19 cellular contexts compared by ENCODE assay signal in genomic region chr17:49356320-49356719, GRCh38. TPM values are rescaled to one million over a fixed set of nuclear protein-coding genes. Genes with fewer than 3 reads are reported as not detected.
DNase-seq lines count a peak whose midpoint lies in the region; ATAC-seq, FAIRE-seq and TF ChIP-seq lines count a peak whose summit lies in the region.
"Had no signal": no experiment of that assay in that cellular context is flagged by ENCODE, and none has a peak within 500 bp of the region (broad histone marks: within the 10 kb centered on the region; RNA-seq: fewer than 3 reads in every experiment).

No MANE protein-coding gene starts in this region.

- H4K20me1 ChIP-seq in OCI-LY7 (ENCODE audit: insufficient read depth, low read length) (peaks cover 36% of the 10 kb centered on the region), K562 (replicated peaks; ENCODE audit: control insufficient read depth, insufficient read depth, low read length) (no peaks in the 10 kb centered on the region; the same call in 1 of the 2 replicates)

- no peaks in the 10 kb centered on the region for H3K9me3 Mint-ChIP-seq in CD8-positive, alpha-beta T cell
- H3K9me3 Mint-ChIP-seq in stimulated activated naive B cell treated with anti-CD40 and anti-IgM and Interleukin-4, amounts not matched to agents 10 μg/mL and 1 μg/mL and 100 μg/mL, for 72 hours: no peaks in the 10 kb centered on the region

- peaks cover 68% of the 10 kb centered on the region for H3K4me1 Mint-ChIP-seq in CD8-positive, alpha-beta T cell (ENCODE audit: low read depth)
- H3K4me1 Mint-ChIP-seq in stimulated activated naive B cell treated with anti-CD40 and anti-IgM and Interleukin-4, amounts not matched to agents 10 μg/mL and 1 μg/mL and 100 μg/mL, for 72 hours: peaks cover 35 to 57% of the 10 kb centered on the region in 2 donors

- H3K4me3 ChIP-seq in CD8-positive, alpha-beta T cell (ENCODE audit: low read depth, low read length): no peak overlapping the region
- H3K4me3 ChIP-seq in OCI-LY7 (ENCODE audit: low read depth, low read length, poor library complexity, severe bottlenecking): no peak overlapping the region
- no peak overlapping the region for H3K4me3 ChIP-seq in K562
- H3K4me3 ChIP-seq: BLaER1 treated with 17β-estradiol and CSF1 and Interleukin-3, amounts not matched to agents 10 nM and 100 nM; PC-9 had no signal

- H3K27ac Mint-ChIP-seq in CD8-positive, alpha-beta T cell: peak overlapping the region; percentile 58
- H3K27ac Mint-ChIP-seq in stimulated activated naive B cell treated with anti-CD40 and anti-IgM and Interleukin-4, amounts not matched to agents 10 μg/mL and 1 μg/mL and 100 μg/mL, for 72 hours: peak overlapping the region; percentile 59
- H3K27ac Mint-ChIP-seq: H9 had no signal

- FAIRE-seq in K562 (lab: Jason Lieb, UNC): no peak
- FAIRE-seq: G401.6 had no signal

- peaks cover 56% of the 10 kb centered on the region for H3K4me1 ChIP-seq in CD8-positive, alpha-beta T cell (ENCODE audit: insufficient read depth, low read length)
- H3K4me1 ChIP-seq in OCI-LY7 (ENCODE audit: insufficient read depth, low read length, poor library complexity, severe bottlenecking) (peaks cover 35% of the 10 kb centered on the region), K562 (replicated peaks in 1 of 2; ENCODE audit: control insufficient read depth in 2 of 2, insufficient read depth in 2 of 2, low read length in 2 of 2) (peaks cover 2 to 26% of the 10 kb centered on the region in 2 experiments; a peak in 4 of 5 replicates)

- no peaks in the 10 kb centered on the region for H3K9me1 ChIP-seq in K562 (ENCODE audit: control insufficient read depth, insufficient read depth, low read length)

- whole genome bisulfite sequencing in K562 (ENCODE audit: insufficient coverage, low coverage, missing lambda C conversion rate): 58% methylated on average over 3 of the region's 5 CpGs

- no peaks in the 10 kb centered on the region for H3K36me3 ChIP-seq in CD8-positive, alpha-beta T cell (ENCODE audit: insufficient read depth, low read length)
- H3K36me3 ChIP-seq in OCI-LY7 (ENCODE audit: insufficient read depth, low read length): no peaks in the 10 kb centered on the region; the same call in 1 of the 2 replicates
- no peaks in the 10 kb centered on the region for H3K36me3 ChIP-seq in K562 (ENCODE audit: control insufficient read depth, insufficient read depth, low read length)

- no peak overlapping the region for H3K9ac ChIP-seq in K562 (ENCODE audit: insufficient read depth in 1 of 2, low read depth in 2 of 2, low read length in 2 of 2)
- H3K9ac ChIP-seq: BLaER1 treated with 17β-estradiol and CSF1 and Interleukin-3, amounts not matched to agents 10 nM and 100 nM had no signal

- H3K27me3 ChIP-seq in CD8-positive, alpha-beta T cell (ENCODE audit: insufficient read depth, low read length): no peaks in the 10 kb centered on the region
- H3K27me3 ChIP-seq in K562 (ENCODE audit: control insufficient read depth in 2 of 2, insufficient read depth in 2 of 2, low read length in 2 of 2): no peaks in the 10 kb centered on the region
- H3K27me3 ChIP-seq: BLaER1 treated with 17β-estradiol and CSF1 and Interleukin-3, amounts not matched to agents 10 nM and 100 nM had no signal

- no TSS peak for BruUV-seq in OCI-LY7 (replicated peaks; lab: Mats Ljungman, UMichigan)
- no TSS peak for BruUV-seq in K562 (replicated peaks; lab: Mats Ljungman, UMichigan)

- CTCF ChIA-PET in CD8-positive, alpha-beta T cell (lab: Charles Lee): interaction anchor here (1.5 to 19.2 kb wide), 2 partner anchors 13 to 37 kb away, joined by 8 to 262 read pairs; no protein-coding TSS in a partner anchor
- CTCF ChIA-PET in OCI-LY7 (lab: Charles Lee; ENCODE audit: unreplicated experiment) (no interaction called here), K562 (lab: Yijun Ruan, JAX; ENCODE audit: low intra/inter-chr PET ratio) (no interaction called here)

- no peaks in the 10 kb centered on the region for H3K27me3 Mint-ChIP-seq in CD8-positive, alpha-beta T cell (ENCODE audit: low read depth)
- H3K27me3 Mint-ChIP-seq in stimulated activated naive B cell treated with anti-CD40 and anti-IgM and Interleukin-4, amounts not matched to agents 10 μg/mL and 1 μg/mL and 100 μg/mL, for 72 hours: no peaks in the 10 kb centered on the region

- H3K36me3 Mint-ChIP-seq in CD8-positive, alpha-beta T cell: peaks cover 6% of the 10 kb centered on the region
- peaks cover 6 to 14% of the 10 kb centered on the region in 2 donors for H3K36me3 Mint-ChIP-seq in stimulated activated naive B cell treated with anti-CD40 and anti-IgM and Interleukin-4, amounts not matched to agents 10 μg/mL and 1 μg/mL and 100 μg/mL, for 72 hours

- H3K79me2 ChIP-seq in OCI-LY7 (ENCODE audit: insufficient read depth, low read depth, low read length) (peaks cover 98% of the 10 kb centered on the region), K562 (ENCODE audit: control insufficient read depth, insufficient read depth, low read length) (peaks cover 66% of the 10 kb centered on the region)

- TF ChIP-seq RAD21 in K562 (CRISPR knock-in tag; conservative IDR thresholded peaks at IDR 0.05 in 1 of 2, IDR thresholded peaks at IDR 0.05 in 1 of 2): no peak

- TF ChIP-seq EP300 in K562 (IDR thresholded peaks at IDR 0.05; ENCODE audit: low read length): no peak

- H3K4me3 Mint-ChIP-seq in CD8-positive, alpha-beta T cell: no peak overlapping the region
- H3K4me3 Mint-ChIP-seq in stimulated activated naive B cell treated with anti-CD40 and anti-IgM and Interleukin-4, amounts not matched to agents 10 μg/mL and 1 μg/mL and 100 μg/mL, for 72 hours: no peak overlapping the region
- H3K4me3 Mint-ChIP-seq: H9 had no signal

- intact Hi-C loops in CD8-positive, alpha-beta T cell (cut with DNase I, micrococcal nuclease): no loop called here
- intact Hi-C loops in OCI-LY7 (cut with micrococcal nuclease; ENCODE audit: unreplicated experiment): no loop called here
- intact Hi-C loops in K562 (cut with micrococcal nuclease): no loop called here

- in situ Hi-C loops in K562 (cut with MboI) (no loop called here), GM13976 (cut with MboI; ENCODE audit: low sequenced_read_pairs, unreplicated experiment) (no loop called here)

- no peak overlapping the region for H2AFZ ChIP-seq in OCI-LY7 (ENCODE audit: low read length)
- H2AFZ ChIP-seq in K562 (ENCODE audit: low read depth, low read length): no peak overlapping the region
- H2AFZ ChIP-seq: PC-9 had no signal

- DNase-seq in CD8-positive, alpha-beta T cell: no peak
- DNase-seq in OCI-LY7 (ENCODE audit: low spot score) (no peak), K562 (ENCODE audit: extremely low read depth in 1 of 4, low spot score in 3 of 4) (no peak), GM13976 (ENCODE audit: low spot score) (no peak)
- DNase-seq in stimulated activated naive B cell treated with anti-CD40 and anti-IgM and Interleukin-4, amounts not matched to agents 10 μg/mL and 1 μg/mL and 100 μg/mL, for 72 hours: no peak
- no peak for DNase-seq in stimulated activated CD8-positive, alpha-beta memory T cell treated with anti-CD3 and anti-CD28 coated beads, Interleukin-4, amount 100 ng/mL, for 48 hours
- DNase-seq: NCI-H1105, NCI-H1694, NCI-H2081 treated with DMSO at 0.1 percent for 48 hours, NCI-H446 treated with DMSO at 0.1 percent for 48 hours, PC-9, SIG-M5 had no signal

- no peak for TF ChIP-seq POLR2A in K562 (conservative IDR thresholded peaks at IDR 0.05)

- no peaks in the 10 kb centered on the region for H3K9me2 ChIP-seq in OCI-LY7 (ENCODE audit: insufficient read depth, low read length)

- TF ChIP-seq CTCF in CD8-positive, alpha-beta T cell (IDR thresholded peaks at IDR 0.05): no peak
- TF ChIP-seq CTCF in OCI-LY7 (conservative IDR thresholded peaks at IDR 0.05; ENCODE audit: low read length) (no peak), K562 (IDR thresholded peaks at IDR 0.05 in 2 of 3, conservative IDR thresholded peaks at IDR 0.05 in 1 of 3; ENCODE audit: insufficient read depth in 2 of 3, low read depth in 1 of 3, low read length in 3 of 3) (no peak), GM13976 (IDR thresholded peaks at IDR 0.05; ENCODE audit: borderline replicate concordance, control extremely low read depth, extremely low read depth, insufficient read depth, missing control alignments) (no peak)

- POLR2A ChIA-PET in CD8-positive, alpha-beta T cell (lab: Charles Lee): interaction anchor here (1.4 kb wide), 1 partner anchor 12 kb away, joined by 5 read pairs; no protein-coding TSS in a partner anchor
- POLR2A ChIA-PET in OCI-LY7 (lab: Charles Lee): no interaction called here
- POLR2A ChIA-PET in K562 (lab: Yijun Ruan, JAX): no interaction called here

- ATAC-seq in CD8-positive, alpha-beta T cell: no peak
- ATAC-seq in K562 (no peak), HG03196 (IDR thresholded peaks at IDR 0.05; ENCODE audit: unreplicated experiment) (no peak)
- no peak for ATAC-seq in stimulated activated naive B cell treated with anti-CD40 and anti-IgM and Interleukin-4, amounts not matched to agents 10 μg/mL and 1 μg/mL and 100 μg/mL, for 72 hours (replicated peaks)
- ATAC-seq: SK-N-SH treated with all-trans-retinoic acid at 6 μM for 48 hours had no signal

- no peaks in the 10 kb centered on the region for H3K9me3 ChIP-seq in CD8-positive, alpha-beta T cell (ENCODE audit: low read length)
- H3K9me3 ChIP-seq in OCI-LY7 (ENCODE audit: low read length) (no peaks in the 10 kb centered on the region), K562 (replicated peaks; ENCODE audit: control insufficient read depth, insufficient read depth, low read depth, low read length) (no peaks in the 10 kb centered on the region; the same call in 1 of the 2 replicates)
- H3K9me3 ChIP-seq: Caco-2 had no signal

- H3K4me2 ChIP-seq in OCI-LY7 (ENCODE audit: low read length) (peak overlapping the region; percentile 4; the same call in 1 of the 2 replicates), K562 (ENCODE audit: insufficient read depth, low read length) (no peak overlapping the region)
- H3K4me2 ChIP-seq: PC-9 had no signal

- no peak overlapping the region for H3K27ac ChIP-seq in CD8-positive, alpha-beta T cell (ENCODE audit: low read depth, low read length)
- H3K27ac ChIP-seq in OCI-LY7 (ENCODE audit: low read depth, low read length, poor library complexity, severe bottlenecking) (no peak overlapping the region), K562 (ENCODE audit: extremely low read depth, low read depth, low read length) (no peak overlapping the region)
- H3K27ac ChIP-seq: BLaER1 treated with 17β-estradiol and CSF1 and Interleukin-3, amounts not matched to agents 10 nM and 100 nM; PC-9; RWPE1 had no signal

RNA-seq across cellular contexts. Expression of gene ZNF652, which starts 5.7 kb away (rescaled TPM):
- total RNA-seq in CD8-positive, alpha-beta T cell: 10 to 100 TPM; 28.1 to 28.6 TPM
- 35.4 and 36.8 TPM in 2 replicates for total RNA-seq in OCI-LY7 (2014; rRNA removed; shearing (Covaris generic))
- 69.7 and 81.0 TPM in 2 replicates for total RNA-seq in OCI-LY7 (2022)
- total RNA-seq in K562 (2011; cell fraction: chromatin; rRNA removed; ENCODE audit: low replicate concordance): 8.2 and 25.2 TPM in 2 replicates
- 5.3 and 8.6 TPM in 2 replicates for total RNA-seq in K562 (2011; cell fraction: nucleolus; rRNA removed)
- 14.1 and 23.3 TPM in 2 replicates for total RNA-seq in K562 (2011; cell fraction: nucleoplasm; rRNA removed)
- 6.9 and 9.7 TPM in 2 replicates for total RNA-seq in K562 (2014; rRNA removed)
- total RNA-seq in K562 (2014; rRNA removed; fragmentation: Illumina TruSeq; extraction: Trizol): 13.0 and 13.1 TPM in 2 replicates
- 15.5 and 15.8 TPM in 2 replicates for total RNA-seq in K562 (2015; rRNA removed; fragmentation: Illumina TruSeq; extraction: Trizol)
- 12.9 and 15.2 TPM in 2 replicates for total RNA-seq in K562 (2021)
- polyA plus RNA-seq in K562 (2011; rRNA removed): 8.6 and 13.3 TPM in 2 replicates
- 3.4 and 8.5 TPM in 2 replicates for polyA plus RNA-seq in K562 (2011; cell fraction: cytosol; rRNA removed)
- polyA plus RNA-seq in K562 (2011; cell fraction: nucleus; rRNA removed): 6.3 and 11.5 TPM in 2 replicates
- polyA plus RNA-seq in K562 (2012): 3.9 and 4.3 TPM in 2 replicates
- polyA plus RNA-seq in K562 (2014; fragmentation: Illumina TruSeq; extraction: Trizol): 4.8 and 5.2 TPM in 2 replicates
- polyA plus RNA-seq in K562 (2014; fragmentation: Nextera tagmentation; extraction: Ambion mirVana): 1 to 10 TPM; 6.1 to 7.8 TPM
- 4.7 and 5.1 TPM in 2 replicates for polyA plus RNA-seq in K562 (2014; rRNA removed)
- polyA minus RNA-seq in K562 (2011; rRNA and poly(A)+ RNA removed): 33.6 and 48.2 TPM in 2 replicates
- 17.8 and 20.3 TPM in 2 replicates for polyA minus RNA-seq in K562 (2011; cell fraction: cytosol; rRNA and poly(A)+ RNA removed)
- polyA minus RNA-seq in K562 (2011; cell fraction: nucleus; rRNA and poly(A)+ RNA removed): 4.7 and 12.3 TPM in 2 replicates

RNA-seq across cellular contexts. Expression of gene PHB1, which starts 58.4 kb away (rescaled TPM):
- total RNA-seq in CD8-positive, alpha-beta T cell: 10 to 100 TPM; 26.3 to 27.0 TPM
- 131 and 137 TPM in 2 replicates for total RNA-seq in OCI-LY7 (2014; rRNA removed; shearing (Covaris generic))
- 175 and 217 TPM in 2 replicates for total RNA-seq in OCI-LY7 (2022)
- 85.2 and 139 TPM in 2 replicates for total RNA-seq in K562 (2011; cell fraction: chromatin; rRNA removed; ENCODE audit: low replicate concordance)
- total RNA-seq in K562 (2011; cell fraction: nucleolus; rRNA removed): 115 and 129 TPM in 2 replicates
- total RNA-seq in K562 (2011; cell fraction: nucleoplasm; rRNA removed): 138 and 143 TPM in 2 replicates
- total RNA-seq in K562 (2014; rRNA removed): 252 and 320 TPM in 2 replicates
- 307 and 349 TPM in 2 replicates for total RNA-seq in K562 (2014; rRNA removed; fragmentation: Illumina TruSeq; extraction: Trizol)
- total RNA-seq in K562 (2015; rRNA removed; fragmentation: Illumina TruSeq; extraction: Trizol): 259 and 265 TPM in 2 replicates
- total RNA-seq in K562 (2021): 447 and 460 TPM in 2 replicates
- polyA plus RNA-seq in K562 (2011; rRNA removed): 818 and 879 TPM in 2 replicates
- 709 and 767 TPM in 2 replicates for polyA plus RNA-seq in K562 (2011; cell fraction: cytosol; rRNA removed)
- 244 and 297 TPM in 2 replicates for polyA plus RNA-seq in K562 (2011; cell fraction: nucleus; rRNA removed)
- 257 and 546 TPM in 2 replicates for polyA plus RNA-seq in K562 (2012)
- polyA plus RNA-seq in K562 (2014; fragmentation: Illumina TruSeq; extraction: Trizol): 486 and 570 TPM in 2 replicates
- 100 to 1,000 TPM; 191 to 412 TPM for polyA plus RNA-seq in K562 (2014; fragmentation: Nextera tagmentation; extraction: Ambion mirVana)
- polyA plus RNA-seq in K562 (2014; rRNA removed): 322 and 377 TPM in 2 replicates
- polyA minus RNA-seq in K562 (2011; rRNA and poly(A)+ RNA removed): 533 and 763 TPM in 2 replicates
- 146 and 192 TPM in 2 replicates for polyA minus RNA-seq in K562 (2011; cell fraction: cytosol; rRNA and poly(A)+ RNA removed)
- 40.4 and 68.0 TPM in 2 replicates for polyA minus RNA-seq in K562 (2011; cell fraction: nucleus; rRNA and poly(A)+ RNA removed)
